8 cellular contexts compared by ENCODE assay signal in the genomic region with DNA sequence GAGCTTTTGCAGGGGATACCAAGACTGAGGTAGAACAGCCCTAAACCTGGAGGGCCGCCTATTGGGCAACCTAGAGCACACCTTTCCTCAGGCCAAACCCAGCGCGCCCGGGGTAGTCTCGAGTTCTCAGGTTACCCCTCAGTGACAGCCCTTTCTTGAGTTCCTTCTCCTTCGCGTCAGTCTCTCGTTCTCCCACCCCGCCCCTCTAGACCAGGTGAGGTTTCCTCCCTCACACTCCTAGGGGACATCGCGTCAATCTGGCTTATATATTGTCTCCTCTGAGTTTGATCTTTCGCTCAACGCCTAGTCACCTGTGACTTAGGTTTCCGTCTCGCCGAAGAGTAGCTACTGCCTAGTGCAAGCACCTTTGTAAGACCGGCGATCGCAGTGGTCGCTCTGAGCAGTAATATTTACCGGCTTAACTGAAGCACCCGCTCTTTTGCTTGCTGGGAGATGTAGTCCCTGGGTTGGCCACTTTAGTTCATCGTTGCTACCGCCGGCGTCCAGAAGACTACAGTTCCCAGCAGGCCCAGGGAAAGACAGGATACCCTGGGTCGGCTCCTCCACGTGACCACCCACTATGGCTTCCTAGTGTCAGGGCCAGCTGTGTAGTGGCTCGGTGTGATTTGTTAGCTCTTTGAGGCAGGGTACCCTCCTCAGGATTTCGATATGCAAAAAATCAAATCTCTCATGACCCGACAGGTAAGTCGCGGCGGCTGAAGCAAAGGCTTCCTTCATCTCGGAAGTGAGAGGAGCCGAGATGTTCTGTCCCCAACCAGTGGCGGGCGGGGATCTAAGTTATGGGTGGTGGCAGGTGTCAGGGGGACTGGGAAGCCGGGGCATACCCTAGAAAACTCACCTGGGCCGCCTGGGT. TPM values are rescaled to one million over a fixed set of nuclear protein-coding genes. Genes with fewer than 3 reads are reported as not detected.
DNase-seq lines count a peak whose midpoint lies in the region; ATAC-seq, FAIRE-seq and TF ChIP-seq lines count a peak whose summit lies in the region.

A gene with protein sequence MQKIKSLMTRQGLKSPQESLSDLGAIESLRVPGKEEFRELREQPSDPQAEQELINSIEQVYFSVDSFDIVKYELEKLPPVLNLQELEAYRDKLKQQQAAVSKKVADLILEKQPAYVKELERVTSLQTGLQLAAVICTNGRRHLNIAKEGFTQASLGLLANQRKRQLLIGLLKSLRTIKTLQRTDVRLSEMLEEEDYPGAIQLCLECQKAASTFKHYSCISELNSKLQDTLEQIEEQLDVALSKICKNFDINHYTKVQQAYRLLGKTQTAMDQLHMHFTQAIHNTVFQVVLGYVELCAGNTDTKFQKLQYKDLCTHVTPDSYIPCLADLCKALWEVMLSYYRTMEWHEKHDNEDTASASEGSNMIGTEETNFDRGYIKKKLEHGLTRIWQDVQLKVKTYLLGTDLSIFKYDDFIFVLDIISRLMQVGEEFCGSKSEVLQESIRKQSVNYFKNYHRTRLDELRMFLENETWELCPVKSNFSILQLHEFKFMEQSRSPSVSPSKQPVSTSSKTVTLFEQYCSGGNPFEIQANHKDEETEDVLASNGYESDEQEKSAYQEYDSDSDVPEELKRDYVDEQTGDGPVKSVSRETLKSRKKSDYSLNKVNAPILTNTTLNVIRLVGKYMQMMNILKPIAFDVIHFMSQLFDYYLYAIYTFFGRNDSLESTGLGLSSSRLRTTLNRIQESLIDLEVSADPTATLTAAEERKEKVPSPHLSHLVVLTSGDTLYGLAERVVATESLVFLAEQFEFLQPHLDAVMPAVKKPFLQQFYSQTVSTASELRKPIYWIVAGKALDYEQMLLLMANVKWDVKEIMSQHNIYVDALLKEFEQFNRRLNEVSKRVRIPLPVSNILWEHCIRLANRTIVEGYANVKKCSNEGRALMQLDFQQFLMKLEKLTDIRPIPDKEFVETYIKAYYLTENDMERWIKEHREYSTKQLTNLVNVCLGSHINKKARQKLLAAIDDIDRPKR (plus strand): TSS at position 568 of the 874 bp plus-strand sequence. CDS start 102 bp downstream, at position 670.

- H3K4me3 Mint-ChIP-seq in activated T-cell treated with anti-CD3 and anti-CD28 coated beads, Interleukin-2, amount 50 U/mL, for 72 hours = peak within 1 kb of the TSS; percentile 92 to 93

- peak in 2 of 4 donors; percentile 21 to 57 for TF ChIP-seq POLR2A in esophagus squamous epithelium (IDR thresholded peaks at IDR 0.05)

- H3K36me3 ChIP-seq in KOPT-K1 (ENCODE audit: insufficient read depth, low read length) (no peaks in the 10 kb centered on the region), esophagus squamous epithelium (no peaks in the 10 kb centered on the region)

- no peaks in the 10 kb centered on the region for H3K27me3 Mint-ChIP-seq in activated T-cell treated with anti-CD3 and anti-CD28 coated beads, Interleukin-2, amount 50 U/mL, for 72 hours (ENCODE audit: low read depth)

- TF ChIP-seq CTCF in esophagus squamous epithelium (IDR thresholded peaks at IDR 0.05) = peak in 3 of 6 experiments; percentile 18 to 58 (median 46)

- H3K9me3 ChIP-seq in KOPT-K1 (ENCODE audit: insufficient read depth, low read length, poor library complexity, severe bottlenecking) (no peaks in the 10 kb centered on the region), esophagus squamous epithelium (no peaks in the 10 kb centered on the region)

- H3K27ac ChIP-seq in KOPT-K1 (ENCODE audit: low read depth, low read length, poor library complexity, severe bottlenecking) (peak within 1 kb of the TSS; percentile 32), esophagus squamous epithelium (peak within 1 kb of the TSS; percentile 80 to 90 (median 87))

- peaks cover 16% of the 10 kb centered on the region for H3K4me1 Mint-ChIP-seq in activated T-cell treated with anti-CD3 and anti-CD28 coated beads, Interleukin-2, amount 50 U/mL, for 72 hours (ENCODE audit: low read depth)

- no peaks in the 10 kb centered on the region for H3K9me3 Mint-ChIP-seq in activated T-cell treated with anti-CD3 and anti-CD28 coated beads, Interleukin-2, amount 50 U/mL, for 72 hours

- DNase-seq in DMS53 treated with DMSO at 0.1 percent for 48 hours (lab: John Stamatoyannopoulos, UW; ENCODE audit: unreplicated experiment) (peak; percentile 99), RCC 7860 (ENCODE audit: low spot score) (peak; percentile 96), esophagus squamous epithelium (lab: John Stamatoyannopoulos, UW) (peak; percentile 79), myocyte (ENCODE audit: low read depth) (peak; percentile 100)
- peak; percentile 90 to 95 for DNase-seq in activated T-cell treated with anti-CD3 and anti-CD28 coated beads, Interleukin-2, amount 50 U/mL, for 72 hours
- peak; percentile 69 to 89 for DNase-seq in stimulated activated CD8-positive, alpha-beta memory T cell treated with anti-CD3 and anti-CD28 coated beads, Interleukin-7, amount 100 ng/mL, for 48 hours (ENCODE audit: extremely low read depth in 1 of 2, low read depth in 1 of 2)

- peaks cover 4 to 20% (median 5%) of the 10 kb centered on the region in 3 donors for H3K4me1 ChIP-seq in esophagus squamous epithelium

- intact Hi-C loops in esophagus squamous epithelium (cut with DNase I) = no loop called here

- peak within 1 kb of the TSS; percentile 72 to 91 (median 77) for H3K4me3 ChIP-seq in esophagus squamous epithelium

- peak; percentile 92 for FAIRE-seq in RCC 7860 (lab: Jason Lieb, UNC)

- no peaks in the 10 kb centered on the region for H3K27me3 ChIP-seq in esophagus squamous epithelium

- H3K27ac Mint-ChIP-seq in activated T-cell treated with anti-CD3 and anti-CD28 coated beads, Interleukin-2, amount 50 U/mL, for 72 hours = peak within 1 kb of the TSS; percentile 92

- peak; percentile 99 for ATAC-seq in GM21786 (IDR thresholded peaks at IDR 0.05; ENCODE audit: unreplicated experiment)
- peak; percentile 99 for ATAC-seq in activated T-cell treated with anti-CD3 and anti-CD28 coated beads, Interleukin-2, amount 50 U/mL, for 72 hours (replicated peaks in 1 of 2)

- 0% methylated on average over 21 to 26 of the region's 40 CpGs for WGBS in esophagus squamous epithelium, 2 donors

- H3K36me3 Mint-ChIP-seq in activated T-cell treated with anti-CD3 and anti-CD28 coated beads, Interleukin-2, amount 50 U/mL, for 72 hours (ENCODE audit: insufficient read depth in 2 of 2) = no peaks in the 10 kb centered on the region

RNA-seq across cellular contexts. Expression of the gene that starts here (rescaled TPM):
- 10 to 100 TPM; 23.4 to 25.7 TPM for total RNA-seq in activated T-cell treated with anti-CD3 and anti-CD28 coated beads, Interleukin-2, amount 50 U/mL, for 72 hours
- total RNA-seq in esophagus squamous epithelium (10 to 100 TPM; 14.1 to 32.5 (median 28.1) TPM), myocyte (38.2 and 46.6 TPM in 2 replicates)
- 8.0 TPM for polyA plus RNA-seq in myocyte (2012)

Comparison
In these comparisons a context has a peak if more than half of its experiments do, and no peak if none do; other contexts are left out.
1. Peak in every context shown above with its lines: DNase-seq, ATAC-seq, H3K4me3 ChIP-seq and H3K27ac ChIP-seq.